ENCODE assay signal across 8 cellular contexts in genomic region chr15:95325763-95326688, GRCh38.
DNase-seq lines count a peak whose midpoint lies in the region; TF ChIP-seq lines count a peak whose summit lies in the region.
"Had no signal": no experiment of that assay in that cellular context is flagged by ENCODE, and none has a peak within 500 bp of the region (broad histone marks: within the 10 kb centered on the region; RNA-seq: fewer than 3 reads in every experiment).

No MANE protein-coding gene starts in this region.

- no peak for TF ChIP-seq EP300 in transverse colon (IDR thresholded peaks at IDR 0.05; ENCODE audit: low read depth)

- intact Hi-C loops in ascending aorta (cut with DNase I) (no loop called here), transverse colon (cut with DNase I; ENCODE audit: low total_unique reads) (no loop called here)

- 64 to 68% methylated on average over 8 to 10 of the region's 10 CpGs for WGBS in transverse colon (ENCODE audit: low coverage in 1 of 2), 2 donors

- peak overlapping the region; percentile 59 to 84 for H3K4me3 ChIP-seq in ascending aorta
- H3K4me3 ChIP-seq in fibroblast of the aortic adventitia (ENCODE audit: low read depth, low read length) = no peak overlapping the region
- peak overlapping the region in 1 of 4 donors; percentile 14 for H3K4me3 ChIP-seq in transverse colon

- TF ChIP-seq CTCF in ascending aorta (IDR thresholded peaks at IDR 0.05) (no peak), fibroblast of the aortic adventitia (IDR thresholded peaks at IDR 0.05; ENCODE audit: insufficient read depth, low read length) (peak; percentile 3), transverse colon (IDR thresholded peaks at IDR 0.05) (no peak)

- no peak for TF ChIP-seq POLR2A in transverse colon (IDR thresholded peaks at IDR 0.05)

- in situ Hi-C loops in transverse colon (cut with MboI; ENCODE audit: low pct_ligation_motif_present in 1 of 4, low pct_unique_long_range_greater_than_20kb in 1 of 4, low sequenced_read_pairs in 3 of 4) = no loop called here

- DNase-seq in ascending aorta (ENCODE audit: low spot score in 2 of 2) (no peak), fibroblast of the aortic adventitia (ENCODE audit: low read depth) (peak; percentile 27), myocyte (ENCODE audit: low read depth) (peak; percentile 31), transverse colon (no peak), SKM-1 (lab: John Stamatoyannopoulos, UW; ENCODE audit: unreplicated experiment) (no peak), ureter (ENCODE audit: low spot score) (no peak)
- DNase-seq in activated effector memory CD4-positive, alpha-beta T cell treated with anti-CD3 and anti-CD28 coated beads, Interleukin-2, amount 50 U/mL, for 16 hours = no peak
- DNase-seq: activated naive CD8-positive, alpha-beta T cell treated with anti-CD3 and anti-CD28 coated beads, Interleukin-2, amount 50 U/mL, for 24 hours had no signal

- H3K27me3 ChIP-seq in ascending aorta (no peaks in the 10 kb centered on the region), transverse colon (peaks cover 10% of the 10 kb centered on the region)

- H3K36me3 ChIP-seq in ascending aorta = no peaks in the 10 kb centered on the region
- H3K36me3 ChIP-seq in transverse colon = no peaks in the 10 kb centered on the region

- peak overlapping the region; percentile 44 to 68 for H3K27ac ChIP-seq in ascending aorta
- H3K27ac ChIP-seq in transverse colon = peak overlapping the region; percentile 18 to 54 (median 38)

- H3K9me3 ChIP-seq in ascending aorta (no peaks in the 10 kb centered on the region), transverse colon (no peaks in the 10 kb centered on the region)

- H3K4me1 ChIP-seq in ascending aorta (peaks cover 3% of the 10 kb centered on the region in 2 donors), transverse colon (no peaks in the 10 kb centered on the region)

Comparison
In these comparisons a context has a peak if more than half of its experiments do, and no peak if none do; other contexts are left out.
1. DNase-seq: peak in fibroblast of the aortic adventitia (single experiment) and myocyte (single experiment); none in ascending aorta (0 of 2), transverse colon (single experiment), SKM-1 (single experiment), ureter (single experiment) and activated effector memory CD4-positive, alpha-beta T cell treated with anti-CD3 and anti-CD28 coated beads, Interleukin-2, amount 50 U/mL, for 16 hours (single experiment).